Comparison of ENCODE assay signal across 8 cellular contexts in genomic region chr20:62651285-62652021, GRCh38. TPM values are rescaled to one million over a fixed set of nuclear protein-coding genes. Genes with fewer than 3 reads are reported as not detected.
DNase-seq lines count a peak whose midpoint lies in the region; ATAC-seq and TF ChIP-seq lines count a peak whose summit lies in the region.

No MANE protein-coding gene starts in this region.

- in situ Hi-C loops in GM13976 (cut with MboI; ENCODE audit: low sequenced_read_pairs, unreplicated experiment), result loop anchor here (25.0 kb wide), 1 partner anchor 136 kb away; the partner anchor contains the start of gene MRGBP

- peaks cover 9% of the 10 kb centered on the region for H3K4me1 ChIP-seq in foreskin keratinocyte

- no peaks in the 10 kb centered on the region for H3K27me3 ChIP-seq in foreskin keratinocyte

- DNase-seq in GM13976 (ENCODE audit: low spot score) (peak; percentile 89), NCI-H524 (lab: John Stamatoyannopoulos, UW) (peak; percentile 81 to 95), activated T-cell treated with anti-CD3 and anti-CD28 coated beads for 1 hour (ENCODE audit: low read depth) (peak; percentile 76), foreskin keratinocyte (no peak), globus pallidus (ENCODE audit: low spot score) (no peak), COLO829 (ENCODE audit: low spot score) (no peak)
- peak; percentile 58 for DNase-seq in stimulated activated CD4-positive, alpha-beta T cell treated with anti-CD3 and anti-CD28 coated beads, Interleukin-12 subunit alpha, Interleukin-12 subunit beta, amount 100 ng/mL, for 4 hours

- TF ChIP-seq CTCF in GM13976 (IDR thresholded peaks at IDR 0.05; ENCODE audit: borderline replicate concordance, control extremely low read depth, extremely low read depth, insufficient read depth, missing control alignments), result no peak
- no peak for TF ChIP-seq CTCF in foreskin keratinocyte (conservative IDR thresholded peaks at IDR 0.05)

- H3K27ac ChIP-seq in foreskin keratinocyte, result peak overlapping the region; percentile 62

- ATAC-seq in HG02678 (IDR thresholded peaks at IDR 0.05; ENCODE audit: unreplicated experiment), result peak; percentile 52
- no peak for ATAC-seq in foreskin keratinocyte

RNA-seq across cellular contexts. Expression of gene SLCO4A1, which starts 9.2 kb away (rescaled TPM):
- total RNA-seq in foreskin keratinocyte, result 2.3 and 2.4 TPM in 2 replicates
- 1.5 and 1.9 TPM in 2 replicates for polyA plus RNA-seq in foreskin keratinocyte

RNA-seq across cellular contexts. Expression of gene NTSR1, which starts 57.2 kb away (rescaled TPM):
- total RNA-seq in foreskin keratinocyte, result 2.3 and 2.8 TPM in 2 replicates
- 3.1 and 3.3 TPM in 2 replicates for polyA plus RNA-seq in foreskin keratinocyte

Comparison
In these comparisons a context has a peak if more than half of its experiments do, and no peak if none do; other contexts are left out.
1. DNase-seq: peak in GM13976 (single experiment), NCI-H524 (2 of 2), activated T-cell treated with anti-CD3 and anti-CD28 coated beads for 1 hour (single experiment) and stimulated activated CD4-positive, alpha-beta T cell treated with anti-CD3 and anti-CD28 coated beads, Interleukin-12 subunit alpha, Interleukin-12 subunit beta, amount 100 ng/mL, for 4 hours (single experiment); none in foreskin keratinocyte (0 of 2), globus pallidus (single experiment) and COLO829 (single experiment).